ENCODE assay signal across 22 cellular contexts in genomic region chr4:23355263-23355662, GRCh38.
DNase-seq lines count a peak whose midpoint lies in the region; ATAC-seq, FAIRE-seq and TF ChIP-seq lines count a peak whose summit lies in the region.
"Had no signal": no experiment of that assay in that cellular context is flagged by ENCODE, and none has a peak within 500 bp of the region (broad histone marks: within the 10 kb centered on the region; RNA-seq: fewer than 3 reads in every experiment).

No MANE protein-coding gene starts in this region.

- H3K27ac ChIP-seq in K562 (ENCODE audit: extremely low read depth, low read depth, low read length): no peak overlapping the region
- H3K27ac ChIP-seq: 22Rv1; A549; BLaER1 treated with 17β-estradiol and CSF1 and Interleukin-3, amounts not matched to agents 10 nM and 100 nM; C4-2B had no signal

- no peak overlapping the region for H3K4me2 ChIP-seq in K562 (ENCODE audit: insufficient read depth, low read length)
- H3K4me2 ChIP-seq: A549; BLaER1 treated with 17β-estradiol and CSF1 and Interleukin-3, amounts not matched to agents 10 nM and 100 nM had no signal

- H3K27me3 Mint-ChIP-seq in activated CD8-positive, alpha-beta memory T cell treated with anti-CD3 and anti-CD28 coated beads, Interleukin-2, amount 10 ng/mL, durations not matched to agents 7 days and 5 days: no peaks in the 10 kb centered on the region
- H3K27me3 Mint-ChIP-seq: B cell; CD4-positive, alpha-beta T cell had no signal

- H3K9ac ChIP-seq in K562 (ENCODE audit: insufficient read depth in 1 of 2, low read depth in 2 of 2, low read length in 2 of 2): no peak overlapping the region
- H3K9ac ChIP-seq: BLaER1 treated with 17β-estradiol and CSF1 and Interleukin-3, amounts not matched to agents 10 nM and 100 nM had no signal

- no peak overlapping the region for H3K4me3 ChIP-seq in K562
- H3K4me3 ChIP-seq: A549; BLaER1 treated with 17β-estradiol and CSF1 and Interleukin-3, amounts not matched to agents 10 nM and 100 nM had no signal

- POLR2A ChIA-PET in K562 (lab: Yijun Ruan, JAX): no interaction called here

- H3K36me3 ChIP-seq in K562 (ENCODE audit: control insufficient read depth, insufficient read depth, low read length): no peaks in the 10 kb centered on the region
- H3K36me3 ChIP-seq: BLaER1 treated with 17β-estradiol and CSF1 and Interleukin-3, amounts not matched to agents 10 nM and 100 nM had no signal

- no TSS peak for BruUV-seq in K562 (replicated peaks; lab: Mats Ljungman, UMichigan)

- no peaks in the 10 kb centered on the region for H4K20me1 ChIP-seq in K562 (replicated peaks; ENCODE audit: control insufficient read depth, insufficient read depth, low read length)
- H4K20me1 ChIP-seq: BLaER1 treated with 17β-estradiol and CSF1 and Interleukin-3, amounts not matched to agents 10 nM and 100 nM had no signal

- no peaks in the 10 kb centered on the region for H3K9me1 ChIP-seq in K562 (ENCODE audit: control insufficient read depth, insufficient read depth, low read length)

- TF ChIP-seq CTCF in K562 (IDR thresholded peaks at IDR 0.05 in 2 of 3, conservative IDR thresholded peaks at IDR 0.05 in 1 of 3; ENCODE audit: insufficient read depth in 2 of 3, low read depth in 1 of 3, low read length in 3 of 3): no peak

- no peak for TF ChIP-seq EP300 in K562 (IDR thresholded peaks at IDR 0.05; ENCODE audit: low read length)

- in situ Hi-C loops in K562 (cut with MboI): no loop called here

- ATAC-seq in K562 (no peak), HG02885 (IDR thresholded peaks at IDR 0.05; ENCODE audit: poor library complexity, unreplicated experiment) (no peak), HG02763 (IDR thresholded peaks at IDR 0.05; ENCODE audit: unreplicated experiment) (no peak)
- ATAC-seq in activated CD8-positive, alpha-beta memory T cell treated with anti-CD3 and anti-CD28 coated beads, Interleukin-2, amount 10 ng/mL, durations not matched to agents 7 days and 5 days: no peak
- ATAC-seq: A549; CD8-positive, alpha-beta T cell had no signal

- H2AFZ ChIP-seq in K562 (ENCODE audit: low read depth, low read length): no peak overlapping the region

- no peaks in the 10 kb centered on the region for H3K36me3 Mint-ChIP-seq in activated CD8-positive, alpha-beta memory T cell treated with anti-CD3 and anti-CD28 coated beads, Interleukin-2, amount 10 ng/mL, durations not matched to agents 7 days and 5 days
- H3K36me3 Mint-ChIP-seq: CD8-positive, alpha-beta T cell had no signal

- H3K9me3 Mint-ChIP-seq in activated CD8-positive, alpha-beta memory T cell treated with anti-CD3 and anti-CD28 coated beads, Interleukin-2, amount 10 ng/mL, durations not matched to agents 7 days and 5 days (ENCODE audit: low read depth): peaks cover 2% of the 10 kb centered on the region
- H3K9me3 Mint-ChIP-seq: CD8-positive, alpha-beta T cell had no signal

- no peaks in the 10 kb centered on the region for H3K27me3 ChIP-seq in K562 (ENCODE audit: control insufficient read depth in 2 of 2, insufficient read depth in 2 of 2, low read length in 2 of 2)
- H3K27me3 ChIP-seq: BLaER1 treated with 17β-estradiol and CSF1 and Interleukin-3, amounts not matched to agents 10 nM and 100 nM had no signal

- TF ChIP-seq POLR2A in K562 (conservative IDR thresholded peaks at IDR 0.05): no peak

- intact Hi-C loops in K562 (cut with micrococcal nuclease): no loop called here

- DNase-seq in H4 (ENCODE audit: low spot score) (peak; percentile 26), K562 (ENCODE audit: extremely low read depth in 1 of 4, low spot score in 3 of 4) (no peak), fibroblast of gingiva (ENCODE audit: low read depth) (peak; percentile 3)
- DNase-seq in activated CD8-positive, alpha-beta memory T cell treated with anti-CD3 and anti-CD28 coated beads, Interleukin-2, amount 10 ng/mL, durations not matched to agents 7 days and 5 days: no peak
- DNase-seq: AML-193; Caco-2; Calu3; CD4-positive, alpha-beta T cell; CD8-positive, alpha-beta T cell; DMS79 treated with DMSO at 0.1 percent for 48 hours; GF-D8 had no signal

- no peak overlapping the region for H3K4me3 Mint-ChIP-seq in activated CD8-positive, alpha-beta memory T cell treated with anti-CD3 and anti-CD28 coated beads, Interleukin-2, amount 10 ng/mL, durations not matched to agents 7 days and 5 days
- H3K4me3 Mint-ChIP-seq: B cell; CD4-positive, alpha-beta T cell; CD8-positive, alpha-beta T cell had no signal

- H3K4me1 ChIP-seq in K562 (replicated peaks in 1 of 2; ENCODE audit: control insufficient read depth in 2 of 2, insufficient read depth in 2 of 2, low read length in 2 of 2): no peaks in the 10 kb centered on the region
- H3K4me1 ChIP-seq: A549; BLaER1 treated with 17β-estradiol and CSF1 and Interleukin-3, amounts not matched to agents 10 nM and 100 nM; Caco-2 had no signal

- CTCF ChIA-PET in K562 (lab: Yijun Ruan, JAX; ENCODE audit: low intra/inter-chr PET ratio): no interaction called here
- CTCF ChIA-PET in activated CD8-positive, alpha-beta memory T cell treated with anti-CD3 and anti-CD28 coated beads, Interleukin-2, amount 10 ng/mL, durations not matched to agents 7 days and 5 days (lab: Charles Lee): no interaction called here

- FAIRE-seq in K562 (lab: Jason Lieb, UNC): no peak
- FAIRE-seq: A549, D721Med, G401.6, GM12891, GM19239 had no signal

- no peaks in the 10 kb centered on the region for H3K79me2 ChIP-seq in K562 (ENCODE audit: control insufficient read depth, insufficient read depth, low read length)

- no peaks in the 10 kb centered on the region for H3K9me3 ChIP-seq in K562 (replicated peaks; ENCODE audit: control insufficient read depth, insufficient read depth, low read depth, low read length)
- H3K9me3 ChIP-seq: A549, Caco-2 had no signal

- H3K4me1 Mint-ChIP-seq in activated CD8-positive, alpha-beta memory T cell treated with anti-CD3 and anti-CD28 coated beads, Interleukin-2, amount 10 ng/mL, durations not matched to agents 7 days and 5 days: no peaks in the 10 kb centered on the region
- H3K4me1 Mint-ChIP-seq: B cell had no signal

- no peak overlapping the region for H3K27ac Mint-ChIP-seq in activated CD8-positive, alpha-beta memory T cell treated with anti-CD3 and anti-CD28 coated beads, Interleukin-2, amount 10 ng/mL, durations not matched to agents 7 days and 5 days
- H3K27ac Mint-ChIP-seq: B cell; CD4-positive, alpha-beta T cell; CD8-positive, alpha-beta T cell had no signal

- WGBS in K562 (ENCODE audit: insufficient coverage, low coverage, missing lambda C conversion rate): 20% methylated on average over 2 of the region's 2 CpGs

- no peak for TF ChIP-seq RAD21 in K562 (CRISPR knock-in tag; conservative IDR thresholded peaks at IDR 0.05 in 1 of 2, IDR thresholded peaks at IDR 0.05 in 1 of 2)

TF ChIP-seq in K562, 482 proteins besides CTCF, POLR2A, EP300 and RAD21:
- TF ChIP-seq ZNF830 (CRISPR knock-in tag; IDR thresholded peaks at IDR 0.05): no peak
- peak; percentile 57 for TF ChIP-seq TFE3 (CRISPR knock-in tag; IDR thresholded peaks at IDR 0.05)

Comparison
In these comparisons a context has a peak if more than half of its experiments do, and no peak if none do; other contexts are left out.
1. DNase-seq: peak in H4 (single experiment) and fibroblast of gingiva (single experiment); none in K562 (0 of 4) and activated CD8-positive, alpha-beta memory T cell treated with anti-CD3 and anti-CD28 coated beads, Interleukin-2, amount 10 ng/mL, durations not matched to agents 7 days and 5 days (single experiment).